Comparison of ENCODE assay signal across 10 cellular contexts in genomic region chr15:65796610-65797012, GRCh38. TPM values are rescaled to one million over a fixed set of nuclear protein-coding genes. Genes with fewer than 3 reads are reported as not detected.
DNase-seq lines count a peak whose midpoint lies in the region; ATAC-seq, FAIRE-seq and TF ChIP-seq lines count a peak whose summit lies in the region.
"Had no signal": no experiment of that assay in that cellular context is flagged by ENCODE, and none has a peak within 500 bp of the region (broad histone marks: within the 10 kb centered on the region; RNA-seq: fewer than 3 reads in every experiment).

No MANE protein-coding gene starts in this region.

- no peaks in the 10 kb centered on the region for H4K20me1 ChIP-seq in IMR-90 (ENCODE audit: insufficient read depth, low read length)

- H3K27ac Mint-ChIP-seq in activated T-helper 1 cell treated with anti-CD3 and anti-CD28 coated beads, Interleukin-12 subunit alpha, Interleukin-12 subunit beta, Interleukin-2, Interleukin-4 antibody, amounts not matched to agents 30 ng/mL and 10 ng/mL and 1 ng/mL, durations not matched to agents 14 hours and 24 hours and 36 hours: peak overlapping the region; percentile 64
- H3K27ac Mint-ChIP-seq in chondrocyte (ENCODE audit: unreplicated experiment): no peak overlapping the region

- FAIRE-seq in frontal cortex (lab: Jason Lieb, UNC): no peak

- no peaks in the 10 kb centered on the region for H3K9me3 Mint-ChIP-seq in activated T-helper 1 cell treated with anti-CD3 and anti-CD28 coated beads, Interleukin-12 subunit alpha, Interleukin-12 subunit beta, Interleukin-2, Interleukin-4 antibody, amounts not matched to agents 30 ng/mL and 10 ng/mL and 1 ng/mL, durations not matched to agents 14 hours and 24 hours and 36 hours
- H3K9me3 Mint-ChIP-seq in chondrocyte (ENCODE audit: low read depth): no peaks in the 10 kb centered on the region

- H3K9ac ChIP-seq in IMR-90 (ENCODE audit: low read depth, low read length): no peak overlapping the region

- CTCF ChIA-PET in IMR-90 (lab: Yijun Ruan, JAX): interaction anchor here (0.6 to 1.2 kb wide), 2 partner anchors 8 to 162 kb away, joined by 3 read pairs; no protein-coding TSS in a partner anchor

- H3K27ac ChIP-seq in IMR-90 (ENCODE audit: insufficient read depth, low read length): no peak overlapping the region
- H3K27ac ChIP-seq: colonic mucosa had no signal

- H3K36me3 Mint-ChIP-seq in activated T-helper 1 cell treated with anti-CD3 and anti-CD28 coated beads, Interleukin-12 subunit alpha, Interleukin-12 subunit beta, Interleukin-2, Interleukin-4 antibody, amounts not matched to agents 30 ng/mL and 10 ng/mL and 1 ng/mL, durations not matched to agents 14 hours and 24 hours and 36 hours (ENCODE audit: low read depth): no peaks in the 10 kb centered on the region
- no peaks in the 10 kb centered on the region for H3K36me3 Mint-ChIP-seq in chondrocyte (ENCODE audit: low read depth)

- dilution Hi-C loops in IMR-90 (cut with HindIII; ENCODE audit: low sequenced_read_pairs, unreplicated experiment): no loop called here

- no peak overlapping the region for H3K23ac ChIP-seq in IMR-90 (ENCODE audit: low read depth, low read length)

- H4K91ac ChIP-seq in IMR-90 (ENCODE audit: insufficient read depth, low read depth, low read length): no peak overlapping the region

- H3K9me3 ChIP-seq in IMR-90 (ENCODE audit: control insufficient read depth, insufficient read depth, low read length): no peaks in the 10 kb centered on the region
- H3K9me3 ChIP-seq: colonic mucosa had no signal

- peak overlapping the region; percentile 18; the same call in 1 of the 2 replicates for H3K4me2 ChIP-seq in IMR-90 (ENCODE audit: low read depth, low read length)

- H2BK20ac ChIP-seq in IMR-90 (ENCODE audit: low read depth, low read length): peak overlapping the region; percentile 76; the same call in 1 of the 2 replicates

- peak overlapping the region; percentile 12 for H3K4me3 Mint-ChIP-seq in activated T-helper 1 cell treated with anti-CD3 and anti-CD28 coated beads, Interleukin-12 subunit alpha, Interleukin-12 subunit beta, Interleukin-2, Interleukin-4 antibody, amounts not matched to agents 30 ng/mL and 10 ng/mL and 1 ng/mL, durations not matched to agents 14 hours and 24 hours and 36 hours
- H3K4me3 Mint-ChIP-seq in chondrocyte (ENCODE audit: unreplicated experiment): no peak overlapping the region

- no peak for TF ChIP-seq RAD21 in IMR-90 (IDR thresholded peaks at IDR 0.05; ENCODE audit: low read length)

- no peak overlapping the region for H3K18ac ChIP-seq in IMR-90 (ENCODE audit: low read depth, low read length)

- peak overlapping the region; percentile 31; the same call in 1 of the 2 replicates for H3K4ac ChIP-seq in IMR-90 (ENCODE audit: low read depth, low read length)

- peaks cover 3% of the 10 kb centered on the region for H3K9me1 ChIP-seq in IMR-90 (ENCODE audit: insufficient read depth, low read length)

- ATAC-seq in IMR-90 (ENCODE audit: low read depth) (no peak), HG03565 (IDR thresholded peaks at IDR 0.05; ENCODE audit: unreplicated experiment) (no peak), GM19035 (IDR thresholded peaks at IDR 0.05; ENCODE audit: unreplicated experiment) (no peak)

- TF ChIP-seq CTCF in IMR-90 (conservative IDR thresholded peaks at IDR 0.05; ENCODE audit: low read depth, low read length) (no peak), chondrocyte (IDR thresholded peaks at IDR 0.05) (no peak)

- TF ChIP-seq POLR2A in IMR-90 (IDR thresholded peaks at IDR 0.05; ENCODE audit: low read depth, low read length): no peak

- intact Hi-C loops in IMR-90 (cut with micrococcal nuclease): no loop called here
- intact Hi-C loops in activated T-helper 1 cell treated with anti-CD3 and anti-CD28 coated beads, Interleukin-12 subunit alpha, Interleukin-12 subunit beta, Interleukin-2, Interleukin-4 antibody, amounts not matched to agents 30 ng/mL and 10 ng/mL and 1 ng/mL, durations not matched to agents 14 hours and 24 hours and 36 hours (cut with micrococcal nuclease): loop anchor here (10.0 kb wide), 1 partner anchor 902 kb away; no protein-coding TSS in a partner anchor

- H3K27me3 ChIP-seq in IMR-90 (ENCODE audit: control insufficient read depth, insufficient read depth, low read length): no peaks in the 10 kb centered on the region
- H3K27me3 ChIP-seq: colonic mucosa had no signal

- H3K27me3 Mint-ChIP-seq in activated T-helper 1 cell treated with anti-CD3 and anti-CD28 coated beads, Interleukin-12 subunit alpha, Interleukin-12 subunit beta, Interleukin-2, Interleukin-4 antibody, amounts not matched to agents 30 ng/mL and 10 ng/mL and 1 ng/mL, durations not matched to agents 14 hours and 24 hours and 36 hours (ENCODE audit: insufficient read depth): no peaks in the 10 kb centered on the region
- H3K27me3 Mint-ChIP-seq in chondrocyte (ENCODE audit: low read depth): no peaks in the 10 kb centered on the region

- no peaks in the 10 kb centered on the region for H3K36me3 ChIP-seq in IMR-90 (ENCODE audit: control insufficient read depth, insufficient read depth, low read length)
- H3K36me3 ChIP-seq: colonic mucosa had no signal

- in situ Hi-C loops in IMR-90 (cut with MboI; ENCODE audit: low sequenced_read_pairs): no loop called here

- no peak overlapping the region for H3K4me3 ChIP-seq in IMR-90 (ENCODE audit: insufficient read depth, low read depth, low read length)
- H3K4me3 ChIP-seq: colonic mucosa had no signal

- H4K5ac ChIP-seq in IMR-90 (ENCODE audit: low read depth, low read length): no peak overlapping the region

- no peak overlapping the region for H2BK120ac ChIP-seq in IMR-90 (ENCODE audit: low read depth, low read length)

- H2BK5ac ChIP-seq in IMR-90 (ENCODE audit: low read depth, low read length, poor library complexity, severe bottlenecking): no peak overlapping the region

- H2AK9ac ChIP-seq in IMR-90 (replicated peaks; ENCODE audit: low read depth, low read length, poor library complexity): no peak overlapping the region

- POLR2A ChIA-PET in IMR-90 (lab: Charles Lee; ENCODE audit: unreplicated experiment): no interaction called here

- H3K4me1 ChIP-seq in IMR-90 (ENCODE audit: control insufficient read depth, insufficient read depth, low read length): peaks cover 2% of the 10 kb centered on the region

- peak; percentile 59 for DNase-seq in AG20443 (ENCODE audit: low spot score)
- peak; percentile 71 for DNase-seq in IMR-90
- DNase-seq in activated T-helper 1 cell treated with anti-CD3 and anti-CD28 coated beads, Interleukin-12 subunit alpha, Interleukin-12 subunit beta, Interleukin-2, Interleukin-4 antibody, amounts not matched to agents 30 ng/mL and 10 ng/mL and 1 ng/mL, durations not matched to agents 14 hours and 24 hours and 36 hours (ENCODE audit: low spot score): no peak
- peak; percentile 24 for DNase-seq in hepatic stellate cell (ENCODE audit: low spot score)
- DNase-seq in frontal cortex (ENCODE audit: low spot score in 2 of 2): no peak
- DNase-seq in chondrocyte (ENCODE audit: low spot score): no peak
- DNase-seq: colonic mucosa, NCI-H1048 had no signal

- H4K8ac ChIP-seq in IMR-90 (ENCODE audit: low read depth in 2 of 2, low read length in 2 of 2): peak overlapping the region in 1 of 2 experiments; percentile 54; a peak in 2 of 4 replicates

- no peak overlapping the region for H2AK5ac ChIP-seq in IMR-90 (ENCODE audit: low read depth, low read length)

- no peak overlapping the region for H3K14ac ChIP-seq in IMR-90 (replicated peaks; ENCODE audit: low read depth, low read length)

- H3K4me1 Mint-ChIP-seq in activated T-helper 1 cell treated with anti-CD3 and anti-CD28 coated beads, Interleukin-12 subunit alpha, Interleukin-12 subunit beta, Interleukin-2, Interleukin-4 antibody, amounts not matched to agents 30 ng/mL and 10 ng/mL and 1 ng/mL, durations not matched to agents 14 hours and 24 hours and 36 hours (ENCODE audit: low read depth): peaks cover 56% of the 10 kb centered on the region
- H3K4me1 Mint-ChIP-seq in chondrocyte (ENCODE audit: low read depth): peaks cover 19% of the 10 kb centered on the region

- no TSS peak for BruUV-seq in IMR-90 (replicated peaks; lab: Mats Ljungman, UMichigan)

- no peak overlapping the region for H2AFZ ChIP-seq in IMR-90 (replicated peaks; ENCODE audit: low read length, poor library complexity)

- no peak overlapping the region for H3K56ac ChIP-seq in IMR-90 (ENCODE audit: extremely low read depth, insufficient read depth, low read length)

- H2BK15ac ChIP-seq in IMR-90 (ENCODE audit: low read depth, low read length): peak overlapping the region; percentile 65; the same call in 1 of the 3 replicates

- H3K79me1 ChIP-seq in IMR-90 (ENCODE audit: low read depth in 1 of 2, low read length in 2 of 2): peaks cover 0 to 5% of the 10 kb centered on the region in 2 experiments; a peak in 1 of 4 replicates

TF ChIP-seq in IMR-90, 13 proteins besides CTCF, POLR2A, EP300 and RAD21 (continues in another document):
- TF ChIP-seq NFE2L2 (IDR thresholded peaks at IDR 0.05; ENCODE audit: low read depth, low read length): peak; percentile 69
- peak; percentile 25; the same call in 1 of the 2 replicates for TF ChIP-seq CEBPB (IDR thresholded peaks at IDR 0.05; ENCODE audit: low read depth, low read length)
- TF ChIP-seq CHD1 (IDR thresholded peaks at IDR 0.05; ENCODE audit: low read depth, low read length): no peak
- no peak for TF ChIP-seq USF2 (IDR thresholded peaks at IDR 0.05; ENCODE audit: low read depth, low read length)
- TF ChIP-seq BHLHE40 (IDR thresholded peaks at IDR 0.05; ENCODE audit: low read depth, low read length): no peak
- TF ChIP-seq MAFK (IDR thresholded peaks at IDR 0.05; ENCODE audit: low read depth, low read length): peak; percentile 88

RNA-seq across cellular contexts. Expression of gene DENND4A, which starts 4.5 kb away (rescaled TPM):
- 17.7 and 18.6 TPM in 2 replicates for total RNA-seq in IMR-90 (2012; rRNA removed)
- polyA plus RNA-seq in IMR-90 (2012; rRNA removed): 3.2 and 4.1 TPM in 2 replicates
- 0.75 and 0.77 TPM in 2 replicates for polyA plus RNA-seq in IMR-90 (2012; cell fraction: cytosol; rRNA removed)
- 0.83 and 8.7 TPM in 2 replicates for polyA plus RNA-seq in IMR-90 (2012; cell fraction: nucleus; rRNA removed; ENCODE audit: low replicate concordance)
- 50.8 and 59.0 TPM in 2 replicates for total RNA-seq in activated T-helper 1 cell treated with anti-CD3 and anti-CD28 coated beads, Interleukin-12 subunit alpha, Interleukin-12 subunit beta, Interleukin-2, Interleukin-4 antibody, amounts not matched to agents 30 ng/mL and 10 ng/mL and 1 ng/mL, durations not matched to agents 14 hours and 24 hours and 36 hours
- 87.2 TPM for total RNA-seq in frontal cortex
- total RNA-seq in chondrocyte: 9.7 to 14.5 TPM (median 10.7 TPM) in 3 replicates

Comparison
In these comparisons a context has a peak if more than half of its experiments do, and no peak if none do; other contexts are left out.
1. DNase-seq: peak in AG20443 (single experiment), IMR-90 (single experiment) and hepatic stellate cell (single experiment); none in activated T-helper 1 cell treated with anti-CD3 and anti-CD28 coated beads, Interleukin-12 subunit alpha, Interleukin-12 subunit beta, Interleukin-2, Interleukin-4 antibody, amounts not matched to agents 30 ng/mL and 10 ng/mL and 1 ng/mL, durations not matched to agents 14 hours and 24 hours and 36 hours (single experiment), frontal cortex (0 of 2) and chondrocyte (single experiment).